ENCODE assay signal across 35 cellular contexts in genomic region chr12:30458453-30458852, GRCh38.
"Had no signal": no experiment of that assay in that cellular context is flagged by ENCODE, and none has a peak within 500 bp of the region (broad histone marks: within the 10 kb centered on the region; RNA-seq: fewer than 3 reads in every experiment).

No MANE protein-coding gene starts in this region.

- H3K27me3 ChIP-seq: adrenal gland, ascending aorta, body of pancreas, brain microvascular endothelial cell, breast epithelium, cardiac muscle cell had no signal

- H3K36me3 Mint-ChIP-seq: activated naive CD4-positive, alpha-beta T cell treated with anti-CD3 and anti-CD28 coated beads, Interleukin-2, amount 10 ng/mL, durations not matched to agents 7 days and 5 days; activated naive CD4-positive, alpha-beta T cell treated with anti-CD3 and anti-CD28 coated beads, Interleukin-2, amount 50 U/mL, for 24 hours; activated naive CD4-positive, alpha-beta T cell treated with anti-CD3 and anti-CD28 coated beads, Interleukin-2, amount 50 U/mL, for 72 hours; activated naive CD8-positive, alpha-beta T cell; activated naive CD8-positive, alpha-beta T cell treated with anti-CD3 and anti-CD28 coated beads for 36 hours; activated naive CD8-positive, alpha-beta T cell treated with anti-CD3 and anti-CD28 coated beads, Interleukin-2, amount 10 ng/mL, durations not matched to agents 7 days and 5 days; brain had no signal

- H3K4me3 Mint-ChIP-seq: activated naive CD4-positive, alpha-beta T cell treated with anti-CD3 and anti-CD28 coated beads for 36 hours; activated naive CD4-positive, alpha-beta T cell treated with anti-CD3 and anti-CD28 coated beads, Interleukin-2, amount 10 ng/mL, durations not matched to agents 7 days and 5 days; activated naive CD4-positive, alpha-beta T cell treated with anti-CD3 and anti-CD28 coated beads, Interleukin-2, amount 50 U/mL, for 24 hours; activated naive CD8-positive, alpha-beta T cell; activated naive CD8-positive, alpha-beta T cell treated with anti-CD3 and anti-CD28 coated beads for 36 hours; activated naive CD8-positive, alpha-beta T cell treated with anti-CD3 and anti-CD28 coated beads, Interleukin-2, amount 10 ng/mL, durations not matched to agents 7 days and 5 days; activated naive CD8-positive, alpha-beta T cell treated with anti-CD3 and anti-CD28 coated beads, Interleukin-2, amount 50 U/mL, for 24 hours; activated T-cell treated with anti-CD3 and anti-CD28 coated beads, Interleukin-2, amount 50 U/mL, for 24 hours; activated T-cell treated with anti-CD3 and anti-CD28 coated beads, Interleukin-2, amount 50 U/mL, for 4 hours; activated T-cell treated with anti-CD3 and anti-CD28 coated beads, Interleukin-2, amount 50 U/mL, for 72 hours; activated T-helper 1 cell treated with anti-CD3 and anti-CD28 coated beads, Interleukin-12 subunit alpha, Interleukin-12 subunit beta, Interleukin-2, Interleukin-4 antibody, amounts not matched to agents 30 ng/mL and 10 ng/mL and 1 ng/mL, durations not matched to agents 14 hours and 24 hours and 36 hours; activated T-helper 17 cell treated with anti-CD3 and anti-CD28 coated beads, Interleukin-2, amount 50 U/mL, for 72 hours; brain; central memory CD8-positive, alpha-beta T cell had no signal

- H3K27ac ChIP-seq: adrenal gland, ascending aorta, body of pancreas, brain microvascular endothelial cell, breast epithelium, cardiac muscle cell had no signal

- DNase-seq: activated effector memory CD4-positive, alpha-beta T cell treated with anti-CD3 and anti-CD28 coated beads, Interleukin-2, amount 50 U/mL, for 16 hours; activated effector memory CD4-positive, alpha-beta T cell treated with Interleukin-2 at 50 U/mL for 16 hours; activated gamma-delta T cell; activated gamma-delta T cell treated with Interleukin-2 at 50 U/mL for 16 hours; activated naive CD4-positive, alpha-beta T cell; activated naive CD4-positive, alpha-beta T cell treated with anti-CD3 and anti-CD28 coated beads for 36 hours; activated naive CD4-positive, alpha-beta T cell treated with anti-CD3 and anti-CD28 coated beads, Interleukin-2, amount 10 ng/mL, durations not matched to agents 7 days and 5 days; activated naive CD4-positive, alpha-beta T cell treated with anti-CD3 and anti-CD28 coated beads, Interleukin-2, amount 50 U/mL, for 16 hours; activated naive CD4-positive, alpha-beta T cell treated with Interleukin-2 at 50 U/mL for 16 hours; activated naive CD8-positive, alpha-beta T cell treated with anti-CD3 and anti-CD28 coated beads for 36 hours; activated naive CD8-positive, alpha-beta T cell treated with anti-CD3 and anti-CD28 coated beads, Interleukin-2, amount 10 ng/mL, durations not matched to agents 7 days and 5 days; activated naive CD8-positive, alpha-beta T cell treated with anti-CD3 and anti-CD28 coated beads, Interleukin-2, amount 50 U/mL, for 24 hours; activated T-cell treated with anti-CD3 and anti-CD28 coated beads, Interleukin-2, amount 50 U/mL, for 24 hours; activated T-cell treated with anti-CD3 and anti-CD28 coated beads, Interleukin-2, amount 50 U/mL, for 4 hours; activated T-cell treated with anti-CD3 and anti-CD28 coated beads, Interleukin-2, amount 50 U/mL, for 48 hours; activated T-cell treated with anti-CD3 and anti-CD28 coated beads, Interleukin-2, amount 50 U/mL, for 72 hours; adrenal gland; amygdala; aorta; body of pancreas; brain microvascular endothelial cell; central memory CD4-positive, alpha-beta T cell; cerebellar nuclear complex had no signal

- H3K27ac Mint-ChIP-seq: activated naive CD4-positive, alpha-beta T cell treated with anti-CD3 and anti-CD28 coated beads for 36 hours; activated naive CD4-positive, alpha-beta T cell treated with anti-CD3 and anti-CD28 coated beads, Interleukin-2, amount 10 ng/mL, durations not matched to agents 7 days and 5 days; activated naive CD4-positive, alpha-beta T cell treated with anti-CD3 and anti-CD28 coated beads, Interleukin-2, amount 50 U/mL, for 24 hours; activated naive CD4-positive, alpha-beta T cell treated with anti-CD3 and anti-CD28 coated beads, Interleukin-2, amount 50 U/mL, for 72 hours; activated naive CD8-positive, alpha-beta T cell; activated naive CD8-positive, alpha-beta T cell treated with anti-CD3 and anti-CD28 coated beads for 36 hours; activated naive CD8-positive, alpha-beta T cell treated with anti-CD3 and anti-CD28 coated beads, Interleukin-2, amount 10 ng/mL, durations not matched to agents 7 days and 5 days; activated naive CD8-positive, alpha-beta T cell treated with anti-CD3 and anti-CD28 coated beads, Interleukin-2, amount 50 U/mL, for 24 hours; activated T-cell treated with anti-CD3 and anti-CD28 coated beads, Interleukin-2, amount 50 U/mL, for 24 hours; activated T-cell treated with anti-CD3 and anti-CD28 coated beads, Interleukin-2, amount 50 U/mL, for 72 hours; activated T-helper 1 cell treated with anti-CD3 and anti-CD28 coated beads, Interleukin-12 subunit alpha, Interleukin-12 subunit beta, Interleukin-2, Interleukin-4 antibody, amounts not matched to agents 30 ng/mL and 10 ng/mL and 1 ng/mL, durations not matched to agents 14 hours and 24 hours and 36 hours; activated T-helper 17 cell treated with anti-CD3 and anti-CD28 coated beads, Interleukin-2, amount 50 U/mL, for 72 hours had no signal

- H3K36me3 ChIP-seq: adrenal gland, ascending aorta, brain microvascular endothelial cell, breast epithelium, cardiac muscle cell had no signal

- ATAC-seq: activated naive CD4-positive, alpha-beta T cell treated with anti-CD3 and anti-CD28 coated beads, Interleukin-2, amount 50 U/mL, for 72 hours; activated naive CD8-positive, alpha-beta T cell treated with anti-CD3 and anti-CD28 coated beads, Interleukin-2, amount 50 U/mL, for 24 hours; activated T-cell treated with anti-CD3 and anti-CD28 coated beads, Interleukin-2, amount 50 U/mL, for 4 hours; activated T-cell treated with anti-CD3 and anti-CD28 coated beads, Interleukin-2, amount 50 U/mL, for 72 hours; activated T-helper 17 cell treated with anti-CD3 and anti-CD28 coated beads, Interleukin-2, amount 50 U/mL, for 72 hours; body of pancreas had no signal

- H3K4me1 ChIP-seq: ascending aorta, body of pancreas, breast epithelium had no signal

- H3K27me3 Mint-ChIP-seq: activated naive CD4-positive, alpha-beta T cell treated with anti-CD3 and anti-CD28 coated beads, Interleukin-2, amount 10 ng/mL, durations not matched to agents 7 days and 5 days; activated naive CD4-positive, alpha-beta T cell treated with anti-CD3 and anti-CD28 coated beads, Interleukin-2, amount 50 U/mL, for 24 hours; activated naive CD8-positive, alpha-beta T cell treated with anti-CD3 and anti-CD28 coated beads for 36 hours; activated naive CD8-positive, alpha-beta T cell treated with anti-CD3 and anti-CD28 coated beads, Interleukin-2, amount 10 ng/mL, durations not matched to agents 7 days and 5 days; activated naive CD8-positive, alpha-beta T cell treated with anti-CD3 and anti-CD28 coated beads, Interleukin-2, amount 50 U/mL, for 24 hours; activated T-cell treated with anti-CD3 and anti-CD28 coated beads, Interleukin-2, amount 50 U/mL, for 24 hours; activated T-helper 17 cell treated with anti-CD3 and anti-CD28 coated beads, Interleukin-2, amount 50 U/mL, for 72 hours; brain; central memory CD8-positive, alpha-beta T cell had no signal

- FAIRE-seq: astrocyte, bronchial epithelial cell had no signal

- H3K4me1 Mint-ChIP-seq: activated naive CD4-positive, alpha-beta T cell treated with anti-CD3 and anti-CD28 coated beads, Interleukin-2, amount 10 ng/mL, durations not matched to agents 7 days and 5 days; activated naive CD4-positive, alpha-beta T cell treated with anti-CD3 and anti-CD28 coated beads, Interleukin-2, amount 50 U/mL, for 24 hours; activated naive CD8-positive, alpha-beta T cell treated with anti-CD3 and anti-CD28 coated beads for 36 hours; activated naive CD8-positive, alpha-beta T cell treated with anti-CD3 and anti-CD28 coated beads, Interleukin-2, amount 10 ng/mL, durations not matched to agents 7 days and 5 days; activated naive CD8-positive, alpha-beta T cell treated with anti-CD3 and anti-CD28 coated beads, Interleukin-2, amount 50 U/mL, for 24 hours; activated T-helper 17 cell treated with anti-CD3 and anti-CD28 coated beads, Interleukin-2, amount 50 U/mL, for 72 hours; central memory CD8-positive, alpha-beta T cell had no signal

- H3K4me3 ChIP-seq: adrenal gland, ascending aorta, body of pancreas, breast epithelium, cardiac muscle cell had no signal

- H3K9me3 ChIP-seq: adrenal gland, ascending aorta, body of pancreas had no signal
